In genomic region chr4:1414831-1415680, GRCh38 we compare ENCODE assay signal across 22 cellular contexts. TPM values are rescaled to one million over a fixed set of nuclear protein-coding genes. Genes with fewer than 3 reads are reported as not detected.
DNase-seq lines count a peak whose midpoint lies in the region; ATAC-seq and TF ChIP-seq lines count a peak whose summit lies in the region.
"Had no signal": no experiment of that assay in that cellular context is flagged by ENCODE, and none has a peak within 500 bp of the region (broad histone marks: within the 10 kb centered on the region; RNA-seq: fewer than 3 reads in every experiment).

No MANE protein-coding gene starts in this region.

- H4K12ac ChIP-seq in trophoblast cell (ENCODE audit: low read depth, low read length), result no peak overlapping the region

- no peak overlapping the region for H2AFZ ChIP-seq in SK-N-SH (ENCODE audit: low read depth)
- no peak overlapping the region for H2AFZ ChIP-seq in trophoblast cell (ENCODE audit: insufficient read depth, low read length, poor library complexity)

- peak overlapping the region; percentile 32 for H3K4me3 Mint-ChIP-seq in endothelial cell (ENCODE audit: unreplicated experiment)
- H3K4me3 Mint-ChIP-seq: nephron progenitor cell had no signal

- TF ChIP-seq EP300 in SK-N-SH (IDR thresholded peaks at IDR 0.05; ENCODE audit: borderline replicate concordance in 1 of 2, low read depth in 1 of 2, low read length in 1 of 2), result no peak

- 27% methylated on average over 10 of the region's 75 CpGs for WGBS in SK-N-SH (ENCODE audit: low lambda C conversion rate)
- WGBS in trophoblast cell (ENCODE audit: extremely low coverage, insufficient coverage, insufficient read length), result no CpG with 5 or more reads among the region's 75 CpGs

- no peak overlapping the region for H3K4ac ChIP-seq in trophoblast cell (ENCODE audit: low read depth, low read length)

- H3K4me3 ChIP-seq in SK-N-SH (ENCODE audit: low read depth in 2 of 2, low read length in 1 of 2) (no peak overlapping the region), trophoblast cell (ENCODE audit: low read depth, low read length) (peak overlapping the region; percentile 50)
- H3K4me3 ChIP-seq: BLaER1 treated with 17β-estradiol and CSF1 and Interleukin-3, amounts not matched to agents 10 nM and 100 nM; SJSA1; thyroid gland had no signal

- TF ChIP-seq RAD21 in SK-N-SH (IDR thresholded peaks at IDR 0.05; ENCODE audit: low read length), result no peak

- no peaks in the 10 kb centered on the region for H3K36me3 Mint-ChIP-seq in endothelial cell (ENCODE audit: low read depth, unreplicated experiment)

- H2BK5ac ChIP-seq in trophoblast cell (ENCODE audit: low read depth, low read length, poor library complexity), result no peak overlapping the region

- no peak overlapping the region for H3K18ac ChIP-seq in trophoblast cell (ENCODE audit: low read length)

- peak; percentile 62 for DNase-seq in SK-N-SH
- peak; percentile 27 for DNase-seq in GM13977 (ENCODE audit: low spot score)
- DNase-seq in endothelial cell (ENCODE audit: low spot score), result no peak
- DNase-seq in trophoblast cell, result no peak
- no peak for DNase-seq in nucleus accumbens (lab: John Stamatoyannopoulos, UW)
- DNase-seq in glomerular visceral epithelial cell (ENCODE audit: extremely low spot score), result no peak
- DNase-seq: activated CD4-positive, alpha-beta T cell treated with anti-CD3 and anti-CD28 coated beads for 48 hours; DMS153; NCI-H187; NCI-H510A treated with DMSO at 0.1 percent for 48 hours; nephron progenitor cell; OCI-M1; stimulated activated CD4-positive, alpha-beta T cell treated with anti-CD3 and anti-CD28 coated beads, Interleukin-4, amount 100 ng/mL, for 4 hours; thyroid gland had no signal

- no peak overlapping the region for H4K8ac ChIP-seq in trophoblast cell (ENCODE audit: low read depth, low read length)

- H3K23ac ChIP-seq in trophoblast cell (ENCODE audit: low read length), result no peak overlapping the region

- no peaks in the 10 kb centered on the region for H3K9me2 ChIP-seq in SK-N-SH

- no peaks in the 10 kb centered on the region for H3K79me1 ChIP-seq in trophoblast cell (ENCODE audit: low read length)

- H3K27me3 ChIP-seq in SK-N-SH (ENCODE audit: insufficient read depth), result peaks cover 81% of the 10 kb centered on the region
- H3K27me3 ChIP-seq in trophoblast cell (ENCODE audit: insufficient read depth, low read length), result peaks cover 19% of the 10 kb centered on the region
- H3K27me3 ChIP-seq: SJSA1 had no signal

- no peak overlapping the region for H4K91ac ChIP-seq in trophoblast cell (ENCODE audit: low read depth, low read length)

- no peaks in the 10 kb centered on the region for H3K9me3 Mint-ChIP-seq in endothelial cell (ENCODE audit: unreplicated experiment)

- no peaks in the 10 kb centered on the region for H3K4me1 ChIP-seq in SK-N-SH (ENCODE audit: control insufficient read depth in 1 of 2, insufficient read depth in 2 of 2, low read depth in 1 of 2, low read length in 1 of 2)
- H3K4me1 ChIP-seq in trophoblast cell (ENCODE audit: control insufficient read depth in 1 of 2, insufficient read depth in 2 of 2, low read length in 2 of 2), result no peaks in the 10 kb centered on the region
- H3K4me1 ChIP-seq: BLaER1 treated with 17β-estradiol and CSF1 and Interleukin-3, amounts not matched to agents 10 nM and 100 nM; SJSA1; thyroid gland had no signal

- no peak overlapping the region for H2AK5ac ChIP-seq in trophoblast cell (ENCODE audit: low read length)

- no peaks in the 10 kb centered on the region for H3K9me3 ChIP-seq in SK-N-SH
- H3K9me3 ChIP-seq in trophoblast cell (ENCODE audit: insufficient read depth, low read depth, low read length), result peaks cover 22% of the 10 kb centered on the region
- H3K9me3 ChIP-seq: SJSA1, thyroid gland had no signal

- H3K14ac ChIP-seq in trophoblast cell (ENCODE audit: low read length), result no peak overlapping the region

- H3K9ac ChIP-seq in SK-N-SH (no peak overlapping the region), trophoblast cell (ENCODE audit: low read length) (no peak overlapping the region)
- H3K9ac ChIP-seq: BLaER1 treated with 17β-estradiol and CSF1 and Interleukin-3, amounts not matched to agents 10 nM and 100 nM had no signal

- peaks cover 2% of the 10 kb centered on the region for H3K4me1 Mint-ChIP-seq in endothelial cell (ENCODE audit: unreplicated experiment)
- H3K4me1 Mint-ChIP-seq: nephron progenitor cell had no signal

- POLR2A ChIA-PET in SK-N-SH (lab: Yijun Ruan, JAX), result no interaction called here

- no peaks in the 10 kb centered on the region for H4K20me1 ChIP-seq in SK-N-SH (ENCODE audit: insufficient read depth)

- H3K36me3 ChIP-seq in SK-N-SH (replicated peaks in 1 of 2; ENCODE audit: control insufficient read depth in 1 of 2, insufficient read depth in 2 of 2, low read length in 1 of 2) (no peaks in the 10 kb centered on the region), trophoblast cell (ENCODE audit: control insufficient read depth in 1 of 2, insufficient read depth in 2 of 2, low read length in 2 of 2) (no peaks in the 10 kb centered on the region)
- H3K36me3 ChIP-seq: BLaER1 treated with 17β-estradiol and CSF1 and Interleukin-3, amounts not matched to agents 10 nM and 100 nM; SJSA1; thyroid gland had no signal

- no peak overlapping the region for H3K27ac Mint-ChIP-seq in endothelial cell (ENCODE audit: unreplicated experiment)
- H3K27ac Mint-ChIP-seq: nephron progenitor cell had no signal

- CTCF ChIA-PET in SK-N-SH (lab: Yijun Ruan, JAX), result interaction anchor here (1.4 to 1.5 kb wide), 3 partner anchors 10 to 97 kb away, joined by 3 to 4 read pairs (median 3); no protein-coding TSS in a partner anchor

- no peaks in the 10 kb centered on the region for H3F3A ChIP-seq in SK-N-SH (replicated peaks; ENCODE audit: insufficient read depth)

- no peak overlapping the region for H2BK12ac ChIP-seq in trophoblast cell (ENCODE audit: low read length)

- in situ Hi-C loops in GM13977 (cut with MboI; ENCODE audit: low pct_unique_long_range_greater_than_20kb, low sequenced_read_pairs, unreplicated experiment), result no loop called here

- ATAC-seq in SK-N-SH treated with all-trans-retinoic acid at 6 μM for 48 hours, result no peak
- ATAC-seq in GM21737 (IDR thresholded peaks at IDR 0.05; ENCODE audit: unreplicated experiment), result no peak

- TF ChIP-seq CTCF in SK-N-SH (IDR thresholded peaks at IDR 0.05), result no peak
- TF ChIP-seq CTCF in GM13977 (IDR thresholded peaks at IDR 0.05; ENCODE audit: extremely low read depth, insufficient read depth, missing control alignments), result no peak
- no peak for TF ChIP-seq CTCF in endothelial cell (IDR thresholded peaks at IDR 0.05; ENCODE audit: unreplicated experiment)

- H3K79me2 ChIP-seq in SK-N-SH (ENCODE audit: insufficient read depth) (no peaks in the 10 kb centered on the region), trophoblast cell (ENCODE audit: control insufficient read depth, insufficient read depth, low read length, poor library complexity) (no peaks in the 10 kb centered on the region)

- no peak overlapping the region for H2BK120ac ChIP-seq in trophoblast cell (ENCODE audit: insufficient read depth, low read length, poor library complexity)

- peaks cover 28% of the 10 kb centered on the region for H3K27me3 Mint-ChIP-seq in endothelial cell (ENCODE audit: unreplicated experiment)

- H3K27ac ChIP-seq in SK-N-SH (ENCODE audit: low read depth in 2 of 2, low read length in 1 of 2), result no peak overlapping the region
- H3K27ac ChIP-seq in trophoblast cell (ENCODE audit: low read depth, low read length), result no peak overlapping the region
- H3K27ac ChIP-seq: BLaER1 treated with 17β-estradiol and CSF1 and Interleukin-3, amounts not matched to agents 10 nM and 100 nM; epithelial cell of prostate; SJSA1; thyroid gland had no signal

- H3K4me2 ChIP-seq in SK-N-SH, result no peak overlapping the region
- H3K4me2 ChIP-seq in trophoblast cell (ENCODE audit: low read length), result no peak overlapping the region
- H3K4me2 ChIP-seq: BLaER1 treated with 17β-estradiol and CSF1 and Interleukin-3, amounts not matched to agents 10 nM and 100 nM had no signal

TF ChIP-seq in SK-N-SH, 30 proteins besides CTCF, POLR2A, EP300 and RAD21:
- TF ChIP-seq FOSL2 (IDR thresholded peaks at IDR 0.05; ENCODE audit: borderline replicate concordance, low read depth) (no peak), YY1 (IDR thresholded peaks at IDR 0.05; ENCODE audit: low read depth) (no peak), EZH2phosphoT487 (IDR thresholded peaks at IDR 0.05; ENCODE audit: borderline replicate concordance, low read depth) (no peak), USF1 (IDR thresholded peaks at IDR 0.05; ENCODE audit: borderline replicate concordance, low read depth) (no peak), ELF1 (IDR thresholded peaks at IDR 0.05) (no peak), TCF12 (IDR thresholded peaks at IDR 0.05) (no peak)

TF ChIP-seq in SK-N-SH treated with all-trans-retinoic acid at 6 μM for 48 hours, 23 proteins besides CTCF, POLR2A, EP300 and RAD21 (continues in another document):
- TF ChIP-seq TOX (CRISPR knock-in tag; IDR thresholded peaks at IDR 0.05; ENCODE audit: borderline replicate concordance) (no peak), ZC3H10 (CRISPR knock-in tag; IDR thresholded peaks at IDR 0.05) (no peak), ZNF565 (CRISPR knock-in tag; conservative IDR thresholded peaks at IDR 0.05; ENCODE audit: low read depth) (no peak), ISL1 (CRISPR knock-in tag; IDR thresholded peaks at IDR 0.05) (no peak), PATZ1 (CRISPR knock-in tag; IDR thresholded peaks at IDR 0.05; ENCODE audit: borderline replicate concordance) (no peak), ESRRG (CRISPR knock-in tag; IDR thresholded peaks at IDR 0.05) (no peak), SNAI2 (CRISPR knock-in tag; IDR thresholded peaks at IDR 0.05) (no peak), ZFP3 (CRISPR knock-in tag; IDR thresholded peaks at IDR 0.05) (no peak)

RNA-seq across cellular contexts. Expression of gene NKX1-1, which starts 8.8 kb away (rescaled TPM):
- not detected in 2 replicates for polyA plus RNA-seq in SK-N-SH (2012; rRNA removed)
- polyA plus RNA-seq in SK-N-SH (2012; cell fraction: cytosol; rRNA removed), result not detected in 2 replicates
- polyA plus RNA-seq in SK-N-SH (2012; cell fraction: nucleus; rRNA removed), result not detected in 2 replicates
- total RNA-seq in endothelial cell (ENCODE audit: unreplicated experiment), result not detected
- not detected in 2 replicates for polyA plus RNA-seq in trophoblast cell (2013)
- total RNA-seq: A172, astrocyte, frontal cortex, SJSA1, thyroid gland had no signal

Comparison
In these comparisons a context has a peak if more than half of its experiments do, and no peak if none do; other contexts are left out.
1. DNase-seq: peak in SK-N-SH (single experiment) and GM13977 (single experiment); none in endothelial cell (single experiment), trophoblast cell (0 of 2), nucleus accumbens (0 of 56) and glomerular visceral epithelial cell (single experiment).